Comparison of ENCODE assay signal across 25 cellular contexts in genomic region chr2:18966131-18966530, GRCh38.
"Had no signal": no experiment of that assay in that cellular context is flagged by ENCODE, and none has a peak within 500 bp of the region (broad histone marks: within the 10 kb centered on the region; RNA-seq: fewer than 3 reads in every experiment).

No MANE protein-coding gene starts in this region.

- H3K36me3 Mint-ChIP-seq: natural killer cell treated with Interleukin-12 subunit alpha and Interleukin-12 subunit beta and Interleukin-15 and Interleukin-18, amount 100 ng/mL, for 72 hours; neural progenitor cell; stimulated activated effector memory CD8-positive, alpha-beta T cell treated with anti-CD3 and anti-CD28 coated beads, Interleukin-12 subunit alpha, Interleukin-12 subunit beta, amount 100 ng/mL, for 72 hours; type B pancreatic cell had no signal

- H3K4me1 Mint-ChIP-seq: endodermal cell; memory B cell; mesothelial cell of epicardium; neural progenitor cell; stimulated activated effector memory CD8-positive, alpha-beta T cell treated with anti-CD3 and anti-CD28 coated beads, Interleukin-12 subunit alpha, Interleukin-12 subunit beta, amount 100 ng/mL, for 72 hours had no signal

- DNase-seq: effector CD4-positive, alpha-beta T cell; endodermal cell; foreskin melanocyte; head of caudate nucleus; kidney; left cardiac atrium; left ventricle myocardium inferior; lower lobe of right lung; nucleus accumbens; ovary; stimulated activated CD4-positive, alpha-beta T cell treated with anti-CD3 and anti-CD28 coated beads, Interleukin-4, amount 100 ng/mL, for 1 hour; stimulated activated CD8-positive, alpha-beta memory T cell treated with anti-CD3 and anti-CD28 coated beads, Interleukin-4, amount 100 ng/mL, for 48 hours; stimulated activated naive CD8-positive, alpha-beta T cell treated with anti-CD3 and anti-CD28 coated beads, Interleukin-15, Interleukin-2, amounts not matched to agents 100 U/mL and 50 U/mL, for 24 hours; thyroid gland had no signal

- H3K4me3 ChIP-seq: coronary artery, hepatocyte, left ventricle myocardium inferior, lower lobe of right lung, neural progenitor cell, ovary, right atrium auricular region, suprapubic skin, thyroid gland had no signal

- H3K4me1 ChIP-seq: left ventricle myocardium inferior, lower lobe of right lung, neural progenitor cell, right atrium auricular region, suprapubic skin, thyroid gland had no signal

- H3K9me3 ChIP-seq: left ventricle myocardium inferior, lower lobe of right lung, ovary, right atrium auricular region, suprapubic skin, thyroid gland had no signal

- ATAC-seq: left cardiac atrium; lower lobe of right lung; natural killer cell treated with Interleukin-12 subunit alpha and Interleukin-12 subunit beta and Interleukin-15 and Interleukin-18, amount 100 ng/mL, for 72 hours; stimulated activated effector memory CD8-positive, alpha-beta T cell treated with anti-CD3 and anti-CD28 coated beads, Interleukin-12 subunit alpha, Interleukin-12 subunit beta, amount 100 ng/mL, for 72 hours; stimulated activated naive CD8-positive, alpha-beta T cell treated with anti-CD3 and anti-CD28 coated beads, Interleukin-15, Interleukin-2, amounts not matched to agents 100 U/mL and 50 U/mL, for 24 hours had no signal

- H3K27me3 ChIP-seq: hepatocyte, neural progenitor cell, ovary, right atrium auricular region, suprapubic skin, thyroid gland had no signal

- H3K27ac Mint-ChIP-seq: endodermal cell; memory B cell; mesothelial cell of epicardium; natural killer cell treated with Interleukin-12 subunit alpha and Interleukin-12 subunit beta and Interleukin-15 and Interleukin-18, amount 100 ng/mL, for 72 hours; neural progenitor cell; stimulated activated effector memory CD8-positive, alpha-beta T cell treated with anti-CD3 and anti-CD28 coated beads, Interleukin-12 subunit alpha, Interleukin-12 subunit beta, amount 100 ng/mL, for 72 hours; type B pancreatic cell had no signal

- FAIRE-seq: kidney, urothelium cell line had no signal

- H3K27me3 Mint-ChIP-seq: natural killer cell treated with Interleukin-12 subunit alpha and Interleukin-12 subunit beta and Interleukin-15 and Interleukin-18, amount 100 ng/mL, for 72 hours had no signal

- H3K9me3 Mint-ChIP-seq: endodermal cell; neural progenitor cell; stimulated activated effector memory CD8-positive, alpha-beta T cell treated with anti-CD3 and anti-CD28 coated beads, Interleukin-12 subunit alpha, Interleukin-12 subunit beta, amount 100 ng/mL, for 72 hours had no signal

- H3K36me3 ChIP-seq: left ventricle myocardium inferior, lower lobe of right lung, neural progenitor cell, ovary, right atrium auricular region, suprapubic skin, thyroid gland had no signal

- H3K4me3 Mint-ChIP-seq: endodermal cell; memory B cell; mesothelial cell of epicardium; natural killer cell treated with Interleukin-12 subunit alpha and Interleukin-12 subunit beta and Interleukin-15 and Interleukin-18, amount 100 ng/mL, for 72 hours; neural progenitor cell; stimulated activated effector memory CD8-positive, alpha-beta T cell treated with anti-CD3 and anti-CD28 coated beads, Interleukin-12 subunit alpha, Interleukin-12 subunit beta, amount 100 ng/mL, for 72 hours; type B pancreatic cell had no signal

- H3K27ac ChIP-seq: coronary artery, hepatocyte, left ventricle myocardium inferior, lower lobe of right lung, neural progenitor cell, ovary, right atrium auricular region, suprapubic skin, thyroid gland had no signal
